In the genomic region with DNA sequence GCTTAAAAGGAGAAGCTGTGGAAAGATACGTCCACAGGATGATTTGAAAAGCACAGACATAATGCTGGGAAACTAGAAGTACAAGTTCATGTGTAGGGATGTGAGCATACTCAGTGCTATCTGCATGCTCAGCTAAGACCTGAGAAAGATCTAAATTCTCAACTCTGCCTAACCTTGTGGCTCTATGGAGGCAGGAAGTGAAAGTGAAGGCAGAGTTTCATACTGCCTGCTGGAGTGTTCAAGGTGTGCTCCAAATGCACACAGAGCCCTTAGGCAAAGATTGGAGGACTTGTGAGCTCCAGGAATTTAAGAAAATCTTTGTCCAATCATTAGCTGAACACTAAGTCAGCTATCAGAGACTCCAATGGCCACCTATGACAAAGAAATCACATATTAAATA, we compare ENCODE assay signal across 9 cellular contexts.
DNase-seq lines count a peak whose midpoint lies in the region; ATAC-seq and TF ChIP-seq lines count a peak whose summit lies in the region.
"Had no signal": no experiment of that assay in that cellular context is flagged by ENCODE, and none has a peak within 500 bp of the region (broad histone marks: within the 10 kb centered on the region; RNA-seq: fewer than 3 reads in every experiment).

No MANE protein-coding gene starts in this region.

- H4K20me1 ChIP-seq in Loucy (ENCODE audit: insufficient read depth, low read length, poor library complexity, severe bottlenecking) = no peaks in the 10 kb centered on the region

- peak overlapping the region; percentile 45 for H3K9ac ChIP-seq in Loucy (ENCODE audit: low read depth, low read length, poor library complexity, severe bottlenecking)

- TF ChIP-seq CTCF in Loucy (conservative IDR thresholded peaks at IDR 0.05; ENCODE audit: low read length) = no peak

- no peaks in the 10 kb centered on the region for H3K27me3 ChIP-seq in Loucy (ENCODE audit: insufficient read depth, low read length, poor library complexity, severe bottlenecking)

- peaks cover 20% of the 10 kb centered on the region for H3K4me1 Mint-ChIP-seq in memory B cell

- peak overlapping the region; percentile 32 for H3K4me2 ChIP-seq in Loucy (ENCODE audit: low read depth, low read length, poor library complexity, severe bottlenecking)

- H3K36me3 Mint-ChIP-seq in memory B cell = peaks cover 7% of the 10 kb centered on the region

- H2AFZ ChIP-seq in Loucy (ENCODE audit: low read length) = peak overlapping the region; percentile 19

- peaks cover 5% of the 10 kb centered on the region for H3K9me3 Mint-ChIP-seq in memory B cell

- ATAC-seq in GM19025 (IDR thresholded peaks at IDR 0.05; ENCODE audit: low read depth, unreplicated experiment) (peak; percentile 81), HG02610 (IDR thresholded peaks at IDR 0.05; ENCODE audit: unreplicated experiment) (peak; percentile 94), memory B cell (ENCODE audit: low read depth) (peak; percentile 94)

- peak overlapping the region; percentile 83 for H3K27ac Mint-ChIP-seq in memory B cell

- DNase-seq in memory B cell (ENCODE audit: low spot score in 2 of 2) (peak in 1 of 2 donors; percentile 16), iPS-NIHi7 (ENCODE audit: extremely low spot score) (no peak), COLO668 (lab: John Stamatoyannopoulos, UW; ENCODE audit: unreplicated experiment) (no peak), NCI-H526 treated with DMSO at 0.1 percent for 48 hours (lab: John Stamatoyannopoulos, UW) (no peak), EL (no peak)
- DNase-seq: NK-92 treated with Interleukin-12 subunit alpha and Interleukin-12 subunit beta, amount 100 ng/mL, for 24 hours had no signal

- no peaks in the 10 kb centered on the region for H3K27me3 Mint-ChIP-seq in memory B cell

- H3K4me1 ChIP-seq in Loucy (ENCODE audit: insufficient read depth, low read length, poor library complexity, severe bottlenecking) = peaks cover 47% of the 10 kb centered on the region

- no peaks in the 10 kb centered on the region for H3F3A ChIP-seq in Loucy (ENCODE audit: low read depth)

- peaks cover 11% of the 10 kb centered on the region for H3K9me3 ChIP-seq in Loucy (ENCODE audit: insufficient read depth, low read depth, low read length)

- H3K4me3 Mint-ChIP-seq in memory B cell = peak overlapping the region; percentile 41

- peaks cover 20% of the 10 kb centered on the region for H3K79me2 ChIP-seq in Loucy (ENCODE audit: insufficient read depth, low read length)

- H3K4me3 ChIP-seq in Loucy (ENCODE audit: low read length, poor library complexity, severe bottlenecking) = no peak overlapping the region

- no peaks in the 10 kb centered on the region for H3K36me3 ChIP-seq in Loucy (ENCODE audit: insufficient read depth, low read length)

- no peaks in the 10 kb centered on the region for H3K9me2 ChIP-seq in Loucy (replicated peaks; ENCODE audit: low read depth, low read length)
